ENCODE assay signal across 8 cellular contexts in the genomic region with DNA sequence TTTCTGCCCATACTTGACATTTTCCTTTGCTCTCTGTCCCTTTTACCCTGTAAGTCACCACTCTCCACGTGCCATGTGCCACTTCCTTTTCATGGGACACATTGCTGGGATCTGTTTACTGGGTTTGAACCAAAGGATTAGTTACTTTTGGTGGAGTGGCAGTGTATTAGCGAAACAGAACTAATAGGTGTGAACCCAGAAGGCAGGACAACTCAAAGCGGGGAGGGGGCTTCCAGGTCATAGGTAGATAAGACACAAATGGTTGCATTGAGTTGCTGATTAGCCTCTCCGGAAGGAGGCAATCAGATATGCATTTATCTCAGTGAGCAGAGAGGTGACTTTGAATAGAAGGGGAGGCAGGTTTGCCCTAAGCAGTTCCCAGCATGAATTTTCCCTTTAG. TPM values are rescaled to one million over a fixed set of nuclear protein-coding genes. Genes with fewer than 3 reads are reported as not detected.
DNase-seq lines count a peak whose midpoint lies in the region; ATAC-seq, FAIRE-seq and TF ChIP-seq lines count a peak whose summit lies in the region.

No MANE protein-coding gene starts in this region.

- H3K36me3 Mint-ChIP-seq in activated T-cell treated with anti-CD3 and anti-CD28 coated beads, Interleukin-2, amount 50 U/mL, for 4 hours (ENCODE audit: insufficient read depth) = peaks cover 22% of the 10 kb centered on the region
- H3K36me3 Mint-ChIP-seq in type B pancreatic cell = peaks cover 17% of the 10 kb centered on the region

- no peak for TF ChIP-seq CTCF in adrenal gland (IDR thresholded peaks at IDR 0.05)
- TF ChIP-seq CTCF in HepG2 (CRISPR knock-in tag; IDR thresholded peaks at IDR 0.05) = no peak
- no peak for TF ChIP-seq CTCF in type B pancreatic cell (conservative IDR thresholded peaks at IDR 0.05)

- peaks cover 34% of the 10 kb centered on the region for H3K4me1 Mint-ChIP-seq in activated T-cell treated with anti-CD3 and anti-CD28 coated beads, Interleukin-2, amount 50 U/mL, for 4 hours (ENCODE audit: low read depth)
- peaks cover 7% of the 10 kb centered on the region for H3K4me1 Mint-ChIP-seq in type B pancreatic cell (ENCODE audit: unreplicated experiment)

- WGBS in adrenal gland, 4 donors = 51 to 58% (median 56%) methylated on average over 4 of the region's 4 CpGs
- 80% methylated on average over 4 of the region's 4 CpGs for WGBS in HepG2 (ENCODE audit: low lambda C conversion rate)

- POLR2A ChIA-PET in HepG2 (lab: Yijun Ruan, JAX) = no interaction called here

- H3K27me3 Mint-ChIP-seq in activated T-cell treated with anti-CD3 and anti-CD28 coated beads, Interleukin-2, amount 50 U/mL, for 4 hours (ENCODE audit: low read depth) = peaks cover 3% of the 10 kb centered on the region
- H3K27me3 Mint-ChIP-seq in type B pancreatic cell = no peaks in the 10 kb centered on the region

- TF ChIP-seq RAD21 in HepG2 (CRISPR knock-in tag; IDR thresholded peaks at IDR 0.05) = no peak

- H3K27ac Mint-ChIP-seq in type B pancreatic cell = peak overlapping the region; percentile 78

- H3K9me3 Mint-ChIP-seq in activated T-cell treated with anti-CD3 and anti-CD28 coated beads, Interleukin-2, amount 50 U/mL, for 4 hours = no peaks in the 10 kb centered on the region
- no peaks in the 10 kb centered on the region for H3K9me3 Mint-ChIP-seq in type B pancreatic cell

- intact Hi-C loops in adrenal gland (cut with DNase I) = no loop called here
- intact Hi-C loops in HepG2 (cut with micrococcal nuclease; ENCODE audit: unreplicated experiment) = loop anchor here (5.0 kb wide), 1 partner anchor 1000 kb away; no protein-coding TSS in a partner anchor

- no peak for FAIRE-seq in HepG2 (lab: Jason Lieb, UNC)

- BruUV-seq in HepG2 (replicated peaks; lab: Mats Ljungman, UMichigan) = no TSS peak

- no peak for TF ChIP-seq EP300 in HepG2 (IDR thresholded peaks at IDR 0.05; ENCODE audit: low read depth in 2 of 2, low read length in 2 of 2)
- no peak for TF ChIP-seq EP300 in HepG2 (CRISPR knock-in tag; IDR thresholded peaks at IDR 0.05; ENCODE audit: borderline replicate concordance)

- CTCF ChIA-PET in HepG2 (lab: Yijun Ruan, JAX; ENCODE audit: low intra/inter-chr PET ratio, low total read pairs) = no interaction called here

- H3K4me2 ChIP-seq in HepG2 (ENCODE audit: low read depth, low read length) = peak overlapping the region; percentile 81

- no peak for TF ChIP-seq POLR2A in adrenal gland (IDR thresholded peaks at IDR 0.05)
- no peak for TF ChIP-seq POLR2A in HepG2 (IDR thresholded peaks at IDR 0.05; ENCODE audit: insufficient read depth in 1 of 2, low read depth in 2 of 2, low read length in 2 of 2)

- H3K4me3 Mint-ChIP-seq in activated T-cell treated with anti-CD3 and anti-CD28 coated beads, Interleukin-2, amount 50 U/mL, for 4 hours = peak overlapping the region; percentile 92
- peak overlapping the region; percentile 91 for H3K4me3 Mint-ChIP-seq in type B pancreatic cell

- peaks cover 28% of the 10 kb centered on the region for H3K79me2 ChIP-seq in HepG2 (ENCODE audit: insufficient read depth, low read length)

- H3K27ac ChIP-seq in adrenal gland (no peak overlapping the region), HepG2 (ENCODE audit: extremely low read length, insufficient read depth, low read length) (no peak overlapping the region)

- ATAC-seq in activated T-cell treated with anti-CD3 and anti-CD28 coated beads, Interleukin-2, amount 50 U/mL, for 4 hours = no peak
- no peak for ATAC-seq in HepG2
- no peak for ATAC-seq in GM21526 (IDR thresholded peaks at IDR 0.05; ENCODE audit: low FRiP score, unreplicated experiment)

- no peaks in the 10 kb centered on the region for H3K9me3 ChIP-seq in adrenal gland (replicated peaks in 1 of 3)
- H3K9me3 ChIP-seq in HepG2 (ENCODE audit: low read length) = no peaks in the 10 kb centered on the region

- peak overlapping the region; percentile 90 for H2AFZ ChIP-seq in HepG2 (ENCODE audit: low read length)

- H3K4me1 ChIP-seq in adrenal gland (replicated peaks in 1 of 2) (peaks cover 6 to 18% of the 10 kb centered on the region in 2 donors), HepG2 (ENCODE audit: insufficient read depth, low read length) (peaks cover 23% of the 10 kb centered on the region)

- peak overlapping the region; percentile 89 for H3K9ac ChIP-seq in HepG2 (ENCODE audit: insufficient read depth, low read depth, low read length)

- H3K4me3 ChIP-seq in adrenal gland (peak overlapping the region in 3 of 4 donors; percentile 88 to 100 (median 92)), HepG2 (replicated peaks in 1 of 3; ENCODE audit: insufficient read depth in 1 of 3, low read depth in 2 of 3, low read length in 3 of 3) (peak overlapping the region; percentile 90 to 91 (median 90); a peak in 2 of 6 replicates)

- in situ Hi-C loops in HepG2 (cut with HindIII; ENCODE audit: extremely low pct_ligation_motif_present, low pct_unique_long_range_greater_than_20kb) = no loop called here

- H3K36me3 ChIP-seq in adrenal gland (replicated peaks in 1 of 2) (no peaks in the 10 kb centered on the region), HepG2 (replicated peaks in 1 of 2; ENCODE audit: control insufficient read depth in 1 of 2, insufficient read depth in 2 of 2, low read length in 2 of 2) (peaks cover 1 to 14% of the 10 kb centered on the region in 2 experiments; a peak in 3 of 5 replicates)

- no peaks in the 10 kb centered on the region for H4K20me1 ChIP-seq in HepG2 (ENCODE audit: insufficient read depth, low read length)

- H3K27me3 ChIP-seq in adrenal gland (no peaks in the 10 kb centered on the region), HepG2 (ENCODE audit: control insufficient read depth in 1 of 2, insufficient read depth in 2 of 2, low read length in 2 of 2) (peaks cover 0 to 3% of the 10 kb centered on the region in 2 experiments; a peak in 1 of 5 replicates)

- DNase-seq in activated T-cell treated with anti-CD3 and anti-CD28 coated beads, Interleukin-2, amount 50 U/mL, for 4 hours = no peak
- DNase-seq in activated T-cell treated with anti-CD3 and anti-CD28 coated beads, Interleukin-2, amount 50 U/mL, for 1 hour = no peak
- DNase-seq in adrenal gland (peak in 1 of 7 donors; percentile 22), HepG2 (ENCODE audit: low spot score) (no peak), type B pancreatic cell (ENCODE audit: extremely low spot score, unreplicated experiment) (no peak), GF-D8 (lab: John Stamatoyannopoulos, UW) (no peak), A172 (ENCODE audit: low spot score) (no peak)

RNA-seq across cellular contexts. Expression of gene ZNF202, which starts 0.9 kb away (rescaled TPM):
- 10 to 100 TPM; 19.9 to 20.6 (median 20.3) TPM for total RNA-seq in activated T-cell treated with anti-CD3 and anti-CD28 coated beads, Interleukin-2, amount 50 U/mL, for 4 hours
- total RNA-seq in adrenal gland = 1 to 10 TPM; 1.5 to 7.7 (median 5.9) TPM
- 10 to 100 TPM in 1 of 3 donors, 1 to 10 TPM in 2; 6.6 to 10.9 (median 9.3) TPM for polyA plus RNA-seq in adrenal gland
- 7.0 and 7.7 TPM in 2 replicates for total RNA-seq in HepG2 (2016; rRNA removed; fragmentation: Illumina TruSeq; extraction: Trizol)
- total RNA-seq in HepG2 (2016; cell fraction: cytosol; rRNA removed; fragmentation: Illumina TruSeq; extraction: Trizol; ENCODE audit: low read depth) = 1.9 and 2.1 TPM in 2 replicates
- total RNA-seq in HepG2 (2016; cell fraction: insoluble cytoplasmic fraction; rRNA removed; fragmentation: Illumina TruSeq; extraction: Trizol) = 6.8 and 9.5 TPM in 2 replicates
- total RNA-seq in HepG2 (2016; cell fraction: membrane; rRNA removed; fragmentation: Illumina TruSeq; extraction: Trizol) = 4.8 and 5.3 TPM in 2 replicates
- 17.0 and 19.4 TPM in 2 replicates for total RNA-seq in HepG2 (2016; cell fraction: nucleus; rRNA removed; fragmentation: Illumina TruSeq; extraction: Trizol)
- 7.9 and 8.9 TPM in 2 replicates for polyA plus RNA-seq in HepG2 (2011; rRNA removed)
- polyA plus RNA-seq in HepG2 (2011; cell fraction: cytosol; rRNA removed) = 4.0 and 4.4 TPM in 2 replicates
- 21.2 and 23.5 TPM in 2 replicates for polyA plus RNA-seq in HepG2 (2011; cell fraction: nucleus; rRNA removed)
- polyA plus RNA-seq in HepG2 (2012) = 6.6 and 7.0 TPM in 2 replicates
- 1.4 and 1.8 TPM in 2 replicates for polyA plus RNA-seq in HepG2 (2016; cell fraction: cytosol; fragmentation: Illumina TruSeq; extraction: Trizol; ENCODE audit: low read depth)
- 8.9 and 9.7 TPM in 2 replicates for polyA plus RNA-seq in HepG2 (2016; cell fraction: insoluble cytoplasmic fraction; fragmentation: Illumina TruSeq; extraction: Trizol; ENCODE audit: low read depth)
- 3.3 and 4.2 TPM in 2 replicates for polyA plus RNA-seq in HepG2 (2016; cell fraction: membrane; fragmentation: Illumina TruSeq; extraction: Trizol; ENCODE audit: low read depth)
- 42.0 and 44.3 TPM in 2 replicates for polyA plus RNA-seq in HepG2 (2016; cell fraction: nucleus; fragmentation: Illumina TruSeq; extraction: Trizol; ENCODE audit: insufficient read depth, low read depth)
- polyA minus RNA-seq in HepG2 (2011; rRNA and poly(A)+ RNA removed; ENCODE audit: low replicate concordance) = 6.7 and 6.8 TPM in 2 replicates
- 2.2 and 4.4 TPM in 2 replicates for polyA minus RNA-seq in HepG2 (2011; cell fraction: cytosol; rRNA and poly(A)+ RNA removed)
- polyA minus RNA-seq in HepG2 (2011; cell fraction: nucleus; rRNA and poly(A)+ RNA removed) = 32.9 and 35.7 TPM in 2 replicates
- 16.2 and 20.5 TPM in 2 replicates for total RNA-seq in type B pancreatic cell (ENCODE audit: low replicate concordance)
- 5.7 and 7.1 TPM in 2 replicates for total RNA-seq in A172 (2014; rRNA removed; shearing (Covaris generic))

RNA-seq across cellular contexts. Expression of gene OR6X1, which starts 12.0 kb away (rescaled TPM):
- not detected for total RNA-seq in activated T-cell treated with anti-CD3 and anti-CD28 coated beads, Interleukin-2, amount 50 U/mL, for 4 hours
- not detected for total RNA-seq in adrenal gland
- polyA plus RNA-seq in adrenal gland = not detected
- total RNA-seq in HepG2 (2016; rRNA removed; fragmentation: Illumina TruSeq; extraction: Trizol) = not detected in 2 replicates
- not detected in 2 replicates for total RNA-seq in HepG2 (2016; cell fraction: cytosol; rRNA removed; fragmentation: Illumina TruSeq; extraction: Trizol; ENCODE audit: low read depth)
- not detected in 2 replicates for total RNA-seq in HepG2 (2016; cell fraction: insoluble cytoplasmic fraction; rRNA removed; fragmentation: Illumina TruSeq; extraction: Trizol)
- not detected in 2 replicates for total RNA-seq in HepG2 (2016; cell fraction: membrane; rRNA removed; fragmentation: Illumina TruSeq; extraction: Trizol)
- not detected in 2 replicates for total RNA-seq in HepG2 (2016; cell fraction: nucleus; rRNA removed; fragmentation: Illumina TruSeq; extraction: Trizol)
- not detected in 2 replicates for polyA plus RNA-seq in HepG2 (2011; rRNA removed)
- not detected in 2 replicates for polyA plus RNA-seq in HepG2 (2011; cell fraction: cytosol; rRNA removed)
- not detected in 2 replicates for polyA plus RNA-seq in HepG2 (2011; cell fraction: nucleus; rRNA removed)
- not detected in 2 replicates for polyA plus RNA-seq in HepG2 (2012)
- not detected in 2 replicates for polyA plus RNA-seq in HepG2 (2016; cell fraction: cytosol; fragmentation: Illumina TruSeq; extraction: Trizol; ENCODE audit: low read depth)
- polyA plus RNA-seq in HepG2 (2016; cell fraction: insoluble cytoplasmic fraction; fragmentation: Illumina TruSeq; extraction: Trizol; ENCODE audit: low read depth) = not detected in 2 replicates
- not detected in 2 replicates for polyA plus RNA-seq in HepG2 (2016; cell fraction: membrane; fragmentation: Illumina TruSeq; extraction: Trizol; ENCODE audit: low read depth)
- not detected in 2 replicates for polyA plus RNA-seq in HepG2 (2016; cell fraction: nucleus; fragmentation: Illumina TruSeq; extraction: Trizol; ENCODE audit: insufficient read depth, low read depth)
- not detected in 2 replicates for polyA minus RNA-seq in HepG2 (2011; rRNA and poly(A)+ RNA removed; ENCODE audit: low replicate concordance)
- polyA minus RNA-seq in HepG2 (2011; cell fraction: cytosol; rRNA and poly(A)+ RNA removed) = not detected in 2 replicates
- polyA minus RNA-seq in HepG2 (2011; cell fraction: nucleus; rRNA and poly(A)+ RNA removed) = not detected in 2 replicates
- total RNA-seq in type B pancreatic cell (ENCODE audit: low replicate concordance) = not detected in 2 replicates
- not detected in 2 replicates for total RNA-seq in A172 (2014; rRNA removed; shearing (Covaris generic))
